In the genomic region with DNA sequence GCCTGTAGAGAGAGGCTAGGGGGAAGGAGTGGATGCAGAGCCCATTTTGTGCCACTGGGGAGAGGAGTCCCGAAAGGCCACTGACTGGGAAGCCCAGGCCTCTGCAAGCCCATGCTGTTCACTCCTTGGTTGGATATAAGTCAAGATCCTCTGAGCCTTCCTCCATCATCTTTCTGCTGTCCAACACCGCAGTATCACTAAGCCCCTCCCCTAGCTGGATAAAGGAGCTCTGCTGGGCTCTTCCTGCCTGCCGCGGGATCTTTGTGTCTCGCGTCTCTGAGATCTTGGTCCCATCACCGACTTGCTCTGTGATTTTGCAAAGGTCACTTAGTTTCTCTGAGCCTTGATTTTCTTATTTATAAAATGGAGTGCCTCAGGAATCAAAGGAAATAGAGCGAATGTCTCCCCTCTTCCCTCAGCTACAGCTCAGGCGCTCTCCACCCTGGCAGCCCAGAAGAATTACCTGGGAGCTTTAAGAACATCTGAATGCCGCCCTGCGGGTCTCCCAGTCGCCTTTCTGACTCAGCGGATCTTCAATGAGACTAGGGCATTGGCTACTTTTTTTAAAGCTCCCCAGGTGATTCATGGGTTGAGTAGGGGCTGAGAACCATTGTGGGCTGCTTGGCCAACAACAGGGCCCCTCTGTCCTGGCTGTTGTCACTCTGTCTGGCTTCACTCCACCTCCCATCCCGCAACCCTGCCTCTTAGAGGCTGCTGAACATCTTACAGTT, we compare ENCODE assay signal across 1 cellular context.
A peak's percentile ranks its signal among the peaks of the same experiment; 100 is the strongest.
TF ChIP-seq lines count a peak whose summit lies in the region.

No MANE protein-coding gene starts in this region.

TF ChIP-seq in H1, 55 proteins besides CTCF, POLR2A, EP300 and RAD21:
- TF ChIP-seq RFX5 (IDR thresholded peaks at IDR 0.05; ENCODE audit: borderline replicate concordance, low read depth, low read length) (no peak), ASH2L (IDR thresholded peaks at IDR 0.05; ENCODE audit: low read length) (no peak), HDAC2 (IDR thresholded peaks at IDR 0.05; ENCODE audit: borderline replicate concordance in 1 of 2, low read depth in 2 of 2, low read length in 2 of 2) (no peak), CTBP2 (IDR thresholded peaks at IDR 0.05; ENCODE audit: borderline replicate concordance, insufficient read depth, insufficient read length, low read length) (no peak), BRCA1 (IDR thresholded peaks at IDR 0.05; ENCODE audit: low read depth, low read length) (peak; percentile 32; the same call in 1 of the 2 replicates), SIRT6 (IDR thresholded peaks at IDR 0.05; ENCODE audit: low read length) (no peak), TCF12 (IDR thresholded peaks at IDR 0.05; ENCODE audit: low read depth, low read length) (no peak), NANOG (IDR thresholded peaks at IDR 0.05; ENCODE audit: insufficient read depth, low read depth, low read length, poor library complexity, severe bottlenecking) (no peak), EGR1 (IDR thresholded peaks at IDR 0.05; ENCODE audit: borderline replicate concordance, low read depth, low read length) (no peak), YY1 (IDR thresholded peaks at IDR 0.05; ENCODE audit: low read depth, low read length) (no peak), PHF8 (conservative IDR thresholded peaks at IDR 0.05; ENCODE audit: low read depth, low read length) (0 out of 2 replicates have a peak, but pooled peaks have one; percentile 3), SP2 (IDR thresholded peaks at IDR 0.05; ENCODE audit: low read length) (no peak), SP1 (IDR thresholded peaks at IDR 0.05; ENCODE audit: low read depth, low read length) (no peak), MAFK (IDR thresholded peaks at IDR 0.05; ENCODE audit: low read depth, low read length) (0 out of 2 replicates have a peak, but pooled peaks have one; percentile 25), BCL11A (IDR thresholded peaks at IDR 0.05; ENCODE audit: low read depth in 2 of 2, low read length in 2 of 2) (no peak), TAF1 (IDR thresholded peaks at IDR 0.05; ENCODE audit: low read depth, low read length) (0 out of 2 replicates have a peak, but pooled peaks have one; percentile 43), GABPA (IDR thresholded peaks at IDR 0.05; ENCODE audit: borderline replicate concordance, insufficient read depth, low read length) (no peak), CHD2 (IDR thresholded peaks at IDR 0.05; ENCODE audit: low read length) (peak; percentile 84), NRF1 (IDR thresholded peaks at IDR 0.05; ENCODE audit: low read depth, low read length) (no peak), CEBPB (IDR thresholded peaks at IDR 0.05; ENCODE audit: low read depth, low read length) (no peak), TEAD4 (IDR thresholded peaks at IDR 0.05; ENCODE audit: low read depth, low read length) (no peak), BACH1 (IDR thresholded peaks at IDR 0.05; ENCODE audit: low read length) (peak; percentile 84), EZH2 (IDR thresholded peaks at IDR 0.05; ENCODE audit: low read depth, low read length, severe bottlenecking) (no peak), RBBP5 (IDR thresholded peaks at IDR 0.05; ENCODE audit: borderline replicate concordance, low read depth, low read length) (peak; percentile 42; the same call in 1 of the 2 replicates)
- TF ChIP-seq, protein P1, sequence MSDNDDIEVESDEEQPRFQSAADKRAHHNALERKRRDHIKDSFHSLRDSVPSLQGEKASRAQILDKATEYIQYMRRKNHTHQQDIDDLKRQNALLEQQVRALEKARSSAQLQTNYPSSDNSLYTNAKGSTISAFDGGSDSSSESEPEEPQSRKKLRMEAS (IDR thresholded peaks at IDR 0.05) = no peak
- TF ChIP-seq, protein P2, sequence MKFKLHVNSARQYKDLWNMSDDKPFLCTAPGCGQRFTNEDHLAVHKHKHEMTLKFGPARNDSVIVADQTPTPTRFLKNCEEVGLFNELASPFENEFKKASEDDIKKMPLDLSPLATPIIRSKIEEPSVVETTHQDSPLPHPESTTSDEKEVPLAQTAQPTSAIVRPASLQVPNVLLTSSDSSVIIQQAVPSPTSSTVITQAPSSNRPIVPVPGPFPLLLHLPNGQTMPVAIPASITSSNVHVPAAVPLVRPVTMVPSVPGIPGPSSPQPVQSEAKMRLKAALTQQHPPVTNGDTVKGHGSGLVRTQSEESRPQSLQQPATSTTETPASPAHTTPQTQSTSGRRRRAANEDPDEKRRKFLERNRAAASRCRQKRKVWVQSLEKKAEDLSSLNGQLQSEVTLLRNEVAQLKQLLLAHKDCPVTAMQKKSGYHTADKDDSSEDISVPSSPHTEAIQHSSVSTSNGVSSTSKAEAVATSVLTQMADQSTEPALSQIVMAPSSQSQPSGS (IDR thresholded peaks at IDR 0.05; ENCODE audit: low read length) = no peak
- TF ChIP-seq, protein P3, sequence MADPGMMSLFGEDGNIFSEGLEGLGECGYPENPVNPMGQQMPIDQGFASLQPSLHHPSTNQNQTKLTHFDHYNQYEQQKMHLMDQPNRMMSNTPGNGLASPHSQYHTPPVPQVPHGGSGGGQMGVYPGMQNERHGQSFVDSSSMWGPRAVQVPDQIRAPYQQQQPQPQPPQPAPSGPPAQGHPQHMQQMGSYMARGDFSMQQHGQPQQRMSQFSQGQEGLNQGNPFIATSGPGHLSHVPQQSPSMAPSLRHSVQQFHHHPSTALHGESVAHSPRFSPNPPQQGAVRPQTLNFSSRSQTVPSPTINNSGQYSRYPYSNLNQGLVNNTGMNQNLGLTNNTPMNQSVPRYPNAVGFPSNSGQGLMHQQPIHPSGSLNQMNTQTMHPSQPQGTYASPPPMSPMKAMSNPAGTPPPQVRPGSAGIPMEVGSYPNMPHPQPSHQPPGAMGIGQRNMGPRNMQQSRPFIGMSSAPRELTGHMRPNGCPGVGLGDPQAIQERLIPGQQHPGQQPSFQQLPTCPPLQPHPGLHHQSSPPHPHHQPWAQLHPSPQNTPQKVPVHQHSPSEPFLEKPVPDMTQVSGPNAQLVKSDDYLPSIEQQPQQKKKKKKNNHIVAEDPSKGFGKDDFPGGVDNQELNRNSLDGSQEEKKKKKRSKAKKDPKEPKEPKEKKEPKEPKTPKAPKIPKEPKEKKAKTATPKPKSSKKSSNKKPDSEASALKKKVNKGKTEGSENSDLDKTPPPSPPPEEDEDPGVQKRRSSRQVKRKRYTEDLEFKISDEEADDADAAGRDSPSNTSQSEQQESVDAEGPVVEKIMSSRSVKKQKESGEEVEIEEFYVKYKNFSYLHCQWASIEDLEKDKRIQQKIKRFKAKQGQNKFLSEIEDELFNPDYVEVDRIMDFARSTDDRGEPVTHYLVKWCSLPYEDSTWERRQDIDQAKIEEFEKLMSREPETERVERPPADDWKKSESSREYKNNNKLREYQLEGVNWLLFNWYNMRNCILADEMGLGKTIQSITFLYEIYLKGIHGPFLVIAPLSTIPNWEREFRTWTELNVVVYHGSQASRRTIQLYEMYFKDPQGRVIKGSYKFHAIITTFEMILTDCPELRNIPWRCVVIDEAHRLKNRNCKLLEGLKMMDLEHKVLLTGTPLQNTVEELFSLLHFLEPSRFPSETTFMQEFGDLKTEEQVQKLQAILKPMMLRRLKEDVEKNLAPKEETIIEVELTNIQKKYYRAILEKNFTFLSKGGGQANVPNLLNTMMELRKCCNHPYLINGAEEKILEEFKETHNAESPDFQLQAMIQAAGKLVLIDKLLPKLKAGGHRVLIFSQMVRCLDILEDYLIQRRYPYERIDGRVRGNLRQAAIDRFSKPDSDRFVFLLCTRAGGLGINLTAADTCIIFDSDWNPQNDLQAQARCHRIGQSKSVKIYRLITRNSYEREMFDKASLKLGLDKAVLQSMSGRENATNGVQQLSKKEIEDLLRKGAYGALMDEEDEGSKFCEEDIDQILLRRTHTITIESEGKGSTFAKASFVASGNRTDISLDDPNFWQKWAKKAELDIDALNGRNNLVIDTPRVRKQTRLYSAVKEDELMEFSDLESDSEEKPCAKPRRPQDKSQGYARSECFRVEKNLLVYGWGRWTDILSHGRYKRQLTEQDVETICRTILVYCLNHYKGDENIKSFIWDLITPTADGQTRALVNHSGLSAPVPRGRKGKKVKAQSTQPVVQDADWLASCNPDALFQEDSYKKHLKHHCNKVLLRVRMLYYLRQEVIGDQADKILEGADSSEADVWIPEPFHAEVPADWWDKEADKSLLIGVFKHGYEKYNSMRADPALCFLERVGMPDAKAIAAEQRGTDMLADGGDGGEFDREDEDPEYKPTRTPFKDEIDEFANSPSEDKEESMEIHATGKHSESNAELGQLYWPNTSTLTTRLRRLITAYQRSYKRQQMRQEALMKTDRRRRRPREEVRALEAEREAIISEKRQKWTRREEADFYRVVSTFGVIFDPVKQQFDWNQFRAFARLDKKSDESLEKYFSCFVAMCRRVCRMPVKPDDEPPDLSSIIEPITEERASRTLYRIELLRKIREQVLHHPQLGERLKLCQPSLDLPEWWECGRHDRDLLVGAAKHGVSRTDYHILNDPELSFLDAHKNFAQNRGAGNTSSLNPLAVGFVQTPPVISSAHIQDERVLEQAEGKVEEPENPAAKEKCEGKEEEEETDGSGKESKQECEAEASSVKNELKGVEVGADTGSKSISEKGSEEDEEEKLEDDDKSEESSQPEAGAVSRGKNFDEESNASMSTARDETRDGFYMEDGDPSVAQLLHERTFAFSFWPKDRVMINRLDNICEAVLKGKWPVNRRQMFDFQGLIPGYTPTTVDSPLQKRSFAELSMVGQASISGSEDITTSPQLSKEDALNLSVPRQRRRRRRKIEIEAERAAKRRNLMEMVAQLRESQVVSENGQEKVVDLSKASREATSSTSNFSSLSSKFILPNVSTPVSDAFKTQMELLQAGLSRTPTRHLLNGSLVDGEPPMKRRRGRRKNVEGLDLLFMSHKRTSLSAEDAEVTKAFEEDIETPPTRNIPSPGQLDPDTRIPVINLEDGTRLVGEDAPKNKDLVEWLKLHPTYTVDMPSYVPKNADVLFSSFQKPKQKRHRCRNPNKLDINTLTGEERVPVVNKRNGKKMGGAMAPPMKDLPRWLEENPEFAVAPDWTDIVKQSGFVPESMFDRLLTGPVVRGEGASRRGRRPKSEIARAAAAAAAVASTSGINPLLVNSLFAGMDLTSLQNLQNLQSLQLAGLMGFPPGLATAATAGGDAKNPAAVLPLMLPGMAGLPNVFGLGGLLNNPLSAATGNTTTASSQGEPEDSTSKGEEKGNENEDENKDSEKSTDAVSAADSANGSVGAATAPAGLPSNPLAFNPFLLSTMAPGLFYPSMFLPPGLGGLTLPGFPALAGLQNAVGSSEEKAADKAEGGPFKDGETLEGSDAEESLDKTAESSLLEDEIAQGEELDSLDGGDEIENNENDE (IDR thresholded peaks at IDR 0.05; ENCODE audit: insufficient replicate concordance, low read length) = no peak
